Comparison of ENCODE assay signal across 22 cellular contexts in genomic region chr9:68501159-68501506, GRCh38. TPM values are rescaled to one million over a fixed set of nuclear protein-coding genes. Genes with fewer than 3 reads are reported as not detected.
A peak's percentile ranks its signal among the peaks of the same experiment; 100 is the strongest.
DNase-seq lines count a peak whose midpoint lies in the region; TF ChIP-seq lines count a peak whose summit lies in the region.
"Had no signal": no experiment of that assay in that cellular context is flagged by ENCODE, and none has a peak within 500 bp of the region (broad histone marks: within the 10 kb centered on the region; RNA-seq: fewer than 3 reads in every experiment).

No MANE protein-coding gene starts in this region.

- intact Hi-C loops in ascending aorta (cut with DNase I), result loop anchor here (5.0 kb wide), 2 partner anchors 74 to 276 kb away; no protein-coding TSS in a partner anchor

- H3K27ac ChIP-seq in ascending aorta (peak overlapping the region; percentile 88 to 94), layer of hippocampus (ENCODE audit: low read depth, low read length) (peak overlapping the region; percentile 23), skeletal muscle tissue (ENCODE audit: low read depth, low read length) (peak overlapping the region; percentile 72)
- H3K27ac ChIP-seq: body of pancreas, SJSA1, testis had no signal

- peaks cover 4 to 39% of the 10 kb centered on the region in 2 donors for H3K4me1 ChIP-seq in ascending aorta
- peaks cover 15 to 24% (median 17%) of the 10 kb centered on the region in 3 donors for H3K4me1 ChIP-seq in skeletal muscle tissue (ENCODE audit: control insufficient read depth in 3 of 3, insufficient read depth in 3 of 3, low read length in 3 of 3)
- H3K4me1 ChIP-seq: BE2C, body of pancreas, SJSA1 had no signal

- no peak overlapping the region for H3K9ac ChIP-seq in skeletal muscle tissue (ENCODE audit: low read depth in 1 of 3, low read length in 3 of 3)

- no peaks in the 10 kb centered on the region for H3K27me3 ChIP-seq in ascending aorta
- H3K27me3 ChIP-seq in layer of hippocampus (ENCODE audit: control insufficient read depth, insufficient read depth, low read length), result no peaks in the 10 kb centered on the region
- no peaks in the 10 kb centered on the region for H3K27me3 ChIP-seq in skeletal muscle tissue (ENCODE audit: control insufficient read depth in 3 of 3, insufficient read depth in 3 of 3, low read length in 3 of 3)
- H3K27me3 ChIP-seq: BE2C, body of pancreas, SJSA1, testis had no signal

- no peak for TF ChIP-seq CTCF in ascending aorta (IDR thresholded peaks at IDR 0.05)

- peak; percentile 33 for DNase-seq in MV-4-11 (lab: John Stamatoyannopoulos, UW)
- DNase-seq in ascending aorta (ENCODE audit: low spot score in 2 of 2), result no peak
- DNase-seq in DMS153 (lab: John Stamatoyannopoulos, UW), result no peak
- no peak for DNase-seq in NCI-H1436 (lab: John Stamatoyannopoulos, UW)
- DNase-seq in NCI-H1417 treated with DMSO at 0.1 percent for 48 hours (lab: John Stamatoyannopoulos, UW), result no peak
- no peak for DNase-seq in foreskin melanocyte
- DNase-seq: activated CD4-positive, alpha-beta T cell treated with anti-CD3 and anti-CD28 coated beads for 36 hours; activated CD8-positive, alpha-beta memory T cell treated with anti-CD3 and anti-CD28 coated beads, Interleukin-2, amount 50 U/mL, for 4 hours; activated naive CD4-positive, alpha-beta T cell; BE2C; body of pancreas; hippocampal formation; midbrain; NCI-H1930; small intestine; testis had no signal

- H3K36me3 ChIP-seq in ascending aorta, result peaks cover 0 to 8% of the 10 kb centered on the region in 2 donors
- H3K36me3 ChIP-seq in skeletal muscle tissue (ENCODE audit: control insufficient read depth in 3 of 3, insufficient read depth in 3 of 3, low read length in 3 of 3), result peaks cover 0 to 14% (median 4%) of the 10 kb centered on the region in 3 donors
- H3K36me3 ChIP-seq: BE2C, SJSA1 had no signal

- H3K9me3 ChIP-seq in ascending aorta, result no peaks in the 10 kb centered on the region
- no peaks in the 10 kb centered on the region for H3K9me3 ChIP-seq in skeletal muscle tissue (ENCODE audit: control insufficient read depth in 3 of 3, low read length in 3 of 3)
- H3K9me3 ChIP-seq: BE2C, body of pancreas, SJSA1, testis had no signal

- H3K4me3 ChIP-seq in ascending aorta (no peak overlapping the region), skeletal muscle tissue (ENCODE audit: low read length in 3 of 3) (no peak overlapping the region)
- H3K4me3 ChIP-seq: body of pancreas, SJSA1, testis had no signal

RNA-seq across cellular contexts. Expression of gene TMEM252, which starts 39.5 kb away (rescaled TPM):
- not detected for total RNA-seq in ascending aorta
- not detected for total RNA-seq in skeletal muscle tissue
- total RNA-seq: activated CD4-positive, alpha-beta T cell treated with anti-CD3 and anti-CD28 coated beads for 36 hours; body of pancreas; dermis microvascular lymphatic vessel endothelial cell; G401; NCI-H460; SJSA1; testis had no signal

Comparison
In these comparisons a context has a peak if more than half of its experiments do, and no peak if none do; other contexts are left out.
1. H3K27ac ChIP-seq: peak in every context shown above with its lines; median percentile 91 in ascending aorta; 72 in skeletal muscle tissue; 23 in layer of hippocampus.